Comparison of ENCODE assay signal across 9 cellular contexts in genomic region chr14:80940146-80940545, GRCh38. TPM values are rescaled to one million over a fixed set of nuclear protein-coding genes. Genes with fewer than 3 reads are reported as not detected.
A peak's percentile ranks its signal among the peaks of the same experiment; 100 is the strongest.
DNase-seq lines count a peak whose midpoint lies in the region; ATAC-seq and TF ChIP-seq lines count a peak whose summit lies in the region.
"Had no signal": no experiment of that assay in that cellular context is flagged by ENCODE, and none has a peak within 500 bp of the region (broad histone marks: within the 10 kb centered on the region; RNA-seq: fewer than 3 reads in every experiment).

No MANE protein-coding gene starts in this region.

- peak in 2 of 3 donors; percentile 42 to 76 for DNase-seq in CD4-positive, CD25-positive, alpha-beta regulatory T cell
- DNase-seq in MV-4-11 (lab: John Stamatoyannopoulos, UW): peak; percentile 86
- DNase-seq in activated naive CD8-positive, alpha-beta T cell treated with anti-CD3 and anti-CD28 coated beads for 36 hours: no peak
- no peak for DNase-seq in tibial nerve (ENCODE audit: low spot score in 2 of 2)
- no peak for DNase-seq in NCI-H1417 treated with DMSO at 0.1 percent for 48 hours (lab: John Stamatoyannopoulos, UW)
- no peak for DNase-seq in D341Med (ENCODE audit: low spot score)
- DNase-seq in NCI-H748 (lab: John Stamatoyannopoulos, UW; ENCODE audit: unreplicated experiment): no peak
- DNase-seq: DMS153 had no signal

- H3K27me3 ChIP-seq in CD4-positive, CD25-positive, alpha-beta regulatory T cell (ENCODE audit: control insufficient read depth, insufficient read depth, low read length): no peaks in the 10 kb centered on the region
- no peaks in the 10 kb centered on the region for H3K27me3 ChIP-seq in tibial nerve

- H3K4me1 Mint-ChIP-seq in CD4-positive, CD25-positive, alpha-beta regulatory T cell: peaks cover 22 to 44% (median 33%) of the 10 kb centered on the region in 4 donors
- peaks cover 24% of the 10 kb centered on the region for H3K4me1 Mint-ChIP-seq in activated naive CD8-positive, alpha-beta T cell treated with anti-CD3 and anti-CD28 coated beads for 36 hours

- peaks cover 30% of the 10 kb centered on the region for H3K4me1 ChIP-seq in CD4-positive, CD25-positive, alpha-beta regulatory T cell (ENCODE audit: control insufficient read depth, insufficient read depth, low read length, poor library complexity, severe bottlenecking)
- peaks cover 0 to 20% (median 5%) of the 10 kb centered on the region in 4 donors for H3K4me1 ChIP-seq in tibial nerve

- peak; percentile 24 to 35 for ATAC-seq in CD4-positive, CD25-positive, alpha-beta regulatory T cell (ENCODE audit: low read depth in 2 of 2)
- peak; percentile 23 for ATAC-seq in GM18868 (IDR thresholded peaks at IDR 0.05; ENCODE audit: unreplicated experiment)

- TF ChIP-seq CTCF in tibial nerve (IDR thresholded peaks at IDR 0.05): no peak

- no peaks in the 10 kb centered on the region for H3K36me3 ChIP-seq in CD4-positive, CD25-positive, alpha-beta regulatory T cell (ENCODE audit: control insufficient read depth, insufficient read depth, low read length)
- no peaks in the 10 kb centered on the region for H3K36me3 ChIP-seq in tibial nerve

- H3K9me3 Mint-ChIP-seq in CD4-positive, CD25-positive, alpha-beta regulatory T cell: no peaks in the 10 kb centered on the region
- H3K9me3 Mint-ChIP-seq in activated naive CD8-positive, alpha-beta T cell treated with anti-CD3 and anti-CD28 coated beads for 36 hours: no peaks in the 10 kb centered on the region

- H3K27me3 Mint-ChIP-seq in CD4-positive, CD25-positive, alpha-beta regulatory T cell: no peaks in the 10 kb centered on the region
- no peaks in the 10 kb centered on the region for H3K27me3 Mint-ChIP-seq in activated naive CD8-positive, alpha-beta T cell treated with anti-CD3 and anti-CD28 coated beads for 36 hours

- TF ChIP-seq EP300 in tibial nerve (IDR thresholded peaks at IDR 0.05): no peak

- peak overlapping the region; percentile 86 for H3K4me3 ChIP-seq in CD4-positive, CD25-positive, alpha-beta regulatory T cell (ENCODE audit: low read depth, low read length)
- no peak overlapping the region for H3K4me3 ChIP-seq in tibial nerve

- H3K4me3 Mint-ChIP-seq in CD4-positive, CD25-positive, alpha-beta regulatory T cell: peak overlapping the region; percentile 52 to 96 (median 80)
- peak overlapping the region; percentile 52 for H3K4me3 Mint-ChIP-seq in activated naive CD8-positive, alpha-beta T cell treated with anti-CD3 and anti-CD28 coated beads for 36 hours

- H3K27ac Mint-ChIP-seq in CD4-positive, CD25-positive, alpha-beta regulatory T cell: peak overlapping the region in 2 of 3 donors; percentile 81 to 86
- no peak overlapping the region for H3K27ac Mint-ChIP-seq in activated naive CD8-positive, alpha-beta T cell treated with anti-CD3 and anti-CD28 coated beads for 36 hours

- TF ChIP-seq POLR2A in tibial nerve (IDR thresholded peaks at IDR 0.05): no peak

- no peaks in the 10 kb centered on the region for H3K9me3 ChIP-seq in CD4-positive, CD25-positive, alpha-beta regulatory T cell (ENCODE audit: control insufficient read depth in 2 of 2, low read length in 2 of 2)
- H3K9me3 ChIP-seq in tibial nerve: no peaks in the 10 kb centered on the region

- 86 to 89% methylated on average over 1 of the region's 1 CpG for WGBS in tibial nerve, 2 donors

- peak overlapping the region; percentile 58 for H3K27ac ChIP-seq in CD4-positive, CD25-positive, alpha-beta regulatory T cell (ENCODE audit: insufficient read depth, low read length, poor library complexity, severe bottlenecking)
- no peak overlapping the region for H3K27ac ChIP-seq in tibial nerve

- H3K36me3 Mint-ChIP-seq in CD4-positive, CD25-positive, alpha-beta regulatory T cell: peaks cover 9% of the 10 kb centered on the region
- peaks cover 5% of the 10 kb centered on the region for H3K36me3 Mint-ChIP-seq in activated naive CD8-positive, alpha-beta T cell treated with anti-CD3 and anti-CD28 coated beads for 36 hours

RNA-seq across cellular contexts. Expression of gene CEP128, which starts 1.4 kb away (rescaled TPM):
- 82.8 TPM for total RNA-seq in CD4-positive, CD25-positive, alpha-beta regulatory T cell
- 10 to 100 TPM in 3 of 4 donors, 1 to 10 TPM in 1; 9.3 to 14.7 (median 10.5) TPM for polyA plus RNA-seq in CD4-positive, CD25-positive, alpha-beta regulatory T cell
- 10 to 100 TPM; 21.5 to 22.6 TPM for total RNA-seq in activated naive CD8-positive, alpha-beta T cell treated with anti-CD3 and anti-CD28 coated beads for 36 hours
- total RNA-seq in tibial nerve: 10 to 100 TPM in 3 of 4 donors, 1 to 10 TPM in 1; 7.3 to 13.9 (median 12.5) TPM

RNA-seq across cellular contexts. Expression of gene TSHR, which starts 15.3 kb away (rescaled TPM):
- 19.3 TPM for total RNA-seq in CD4-positive, CD25-positive, alpha-beta regulatory T cell
- 10 to 100 TPM in 2 of 4 donors, 1 to 10 TPM in 2; 4.4 to 17.3 (median 11.8) TPM for polyA plus RNA-seq in CD4-positive, CD25-positive, alpha-beta regulatory T cell
- not detected for total RNA-seq in activated naive CD8-positive, alpha-beta T cell treated with anti-CD3 and anti-CD28 coated beads for 36 hours
- total RNA-seq in tibial nerve: under 1 TPM in 1 of 4 donors, not detected in 3; 0.84 TPM

Comparison
In these comparisons a context has a peak if more than half of its experiments do, and no peak if none do; other contexts are left out.
1. DNase-seq: peak in CD4-positive, CD25-positive, alpha-beta regulatory T cell (2 of 3) and MV-4-11 (single experiment); none in activated naive CD8-positive, alpha-beta T cell treated with anti-CD3 and anti-CD28 coated beads for 36 hours (single experiment), tibial nerve (0 of 2), NCI-H1417 treated with DMSO at 0.1 percent for 48 hours (single experiment), D341Med (single experiment) and NCI-H748 (single experiment).
2. RNA of gene TSHR, which starts 15.3 kb away (total RNA-seq): 19.3 TPM in CD4-positive, CD25-positive, alpha-beta regulatory T cell (single experiment); not detected in activated naive CD8-positive, alpha-beta T cell treated with anti-CD3 and anti-CD28 coated beads for 36 hours and 0.84 TPM in tibial nerve; every median in the first group is over 10 times any median in the second.